8 cellular contexts compared by ENCODE assay signal in genomic region chr4:1746265-1746691, GRCh38. TPM values are rescaled to one million over a fixed set of nuclear protein-coding genes. Genes with fewer than 3 reads are reported as not detected.
DNase-seq lines count a peak whose midpoint lies in the region; ATAC-seq, FAIRE-seq and TF ChIP-seq lines count a peak whose summit lies in the region.

No MANE protein-coding gene starts in this region.

- H3K27me3 ChIP-seq in PC-3 (ENCODE audit: low read length) (no peaks in the 10 kb centered on the region), pancreas (no peaks in the 10 kb centered on the region), upper lobe of left lung (no peaks in the 10 kb centered on the region)

- peak; percentile 71 for TF ChIP-seq CTCF in PC-3 (conservative IDR thresholded peaks at IDR 0.05; ENCODE audit: low read depth, low read length)
- TF ChIP-seq CTCF in pancreas (IDR thresholded peaks at IDR 0.05) = peak; percentile 67 to 78 (median 76)
- TF ChIP-seq CTCF in upper lobe of left lung (IDR thresholded peaks at IDR 0.05) = peak; percentile 69 to 93 (median 80)

- POLR2A ChIA-PET in PC-3 (lab: Charles Lee; ENCODE audit: unreplicated experiment) = no interaction called here

- 20 to 22% methylated on average over 17 of the region's 17 CpGs for WGBS in pancreas, 2 donors
- WGBS in upper lobe of left lung, 2 donors = 4 to 18% methylated on average over 10 to 15 of the region's 17 CpGs

- no peaks in the 10 kb centered on the region for H3F3A ChIP-seq in PC-3 (ENCODE audit: low read length, unreplicated experiment)

- no peak overlapping the region for H2AFZ ChIP-seq in PC-3 (ENCODE audit: low read length)

- H3K27ac ChIP-seq in PC-3 (ENCODE audit: low read length) (no peak overlapping the region), pancreas (peak overlapping the region in 1 of 4 donors; percentile 67), upper lobe of left lung (no peak overlapping the region)

- H3K9ac ChIP-seq in PC-3 (ENCODE audit: low read length) = no peak overlapping the region

- FAIRE-seq in pancreas (lab: Jason Lieb, UNC) = no peak

- intact Hi-C loops in PC-3 (cut with micrococcal nuclease) = loop anchor here (1.0 kb wide), 1 partner anchor 64 kb away; no protein-coding TSS in a partner anchor
- intact Hi-C loops in pancreas (cut with DNase I) = loop anchor here in 2 of 3 donors (5.0 to 10.0 kb wide), 3 partner anchors 61 to 439 kb away; no protein-coding TSS in a partner anchor

- no peaks in the 10 kb centered on the region for H4K20me1 ChIP-seq in PC-3 (ENCODE audit: low read length)

- DNase-seq in GM03348 (ENCODE audit: low spot score) (peak; percentile 90), PC-3 (peak; percentile 59), fibroblast of the conjunctiva (ENCODE audit: low read depth) (peak; percentile 31), pancreas (peak in 5 of 6 donors; percentile 61 to 93 (median 78)), upper lobe of left lung (peak; percentile 66 to 96), globus pallidus (ENCODE audit: low spot score) (no peak)
- DNase-seq in activated T-cell treated with anti-CD3 and anti-CD28 coated beads, Interleukin-2, amount 50 U/mL, for 48 hours = peak; percentile 91

- BruUV-seq in PC-3 (replicated peaks; lab: Mats Ljungman, UMichigan) = no TSS peak

- no peaks in the 10 kb centered on the region for H3K79me2 ChIP-seq in PC-3 (ENCODE audit: low read length)

- CTCF ChIA-PET in PC-3 (lab: Charles Lee) = no interaction called here

- TF ChIP-seq POLR2A in upper lobe of left lung (IDR thresholded peaks at IDR 0.05) = no peak

- no peaks in the 10 kb centered on the region for H3K4me1 ChIP-seq in PC-3 (ENCODE audit: insufficient read depth, low read length)
- no peaks in the 10 kb centered on the region for H3K4me1 ChIP-seq in pancreas
- H3K4me1 ChIP-seq in upper lobe of left lung = peaks cover 0 to 10% (median 7%) of the 10 kb centered on the region in 4 donors

- peak; percentile 59 for ATAC-seq in HG03432 (IDR thresholded peaks at IDR 0.05; ENCODE audit: unreplicated experiment)
- ATAC-seq in PC-3 = peak; percentile 76
- ATAC-seq in pancreas = peak; percentile 57 to 79 (median 78)
- peak; percentile 64 to 70 for ATAC-seq in upper lobe of left lung (ENCODE audit: low FRiP score in 2 of 2)

- H3K9me2 ChIP-seq in PC-3 (replicated peaks; ENCODE audit: low read length) = no peaks in the 10 kb centered on the region

- H3K4me2 ChIP-seq in PC-3 (ENCODE audit: low read length) = no peak overlapping the region

- H3K36me3 ChIP-seq in PC-3 (ENCODE audit: low read depth, low read length) (no peaks in the 10 kb centered on the region), pancreas (no peaks in the 10 kb centered on the region), upper lobe of left lung (peaks cover 0 to 32% (median 14%) of the 10 kb centered on the region in 4 donors)

- H3K9me3 ChIP-seq in PC-3 (ENCODE audit: low read length) (no peaks in the 10 kb centered on the region), pancreas (no peaks in the 10 kb centered on the region), upper lobe of left lung (no peaks in the 10 kb centered on the region)

- H3K4me3 ChIP-seq in PC-3 (ENCODE audit: low read length) (no peak overlapping the region), pancreas (no peak overlapping the region), upper lobe of left lung (no peak overlapping the region)

- TF ChIP-seq EP300 in upper lobe of left lung (IDR thresholded peaks at IDR 0.05) = no peak

RNA-seq across cellular contexts. Expression of gene TACC3, which starts 25.0 kb away (rescaled TPM):
- 32.0 and 74.5 TPM in 2 replicates for total RNA-seq in PC-3 (2014; rRNA removed)
- total RNA-seq in pancreas = 1 to 10 TPM in 5 of 6 donors, under 1 TPM in 1; 0.97 to 4.4 (median 2.4) TPM
- 1 to 10 TPM; 4.0 to 4.8 TPM for polyA plus RNA-seq in pancreas
- 10 to 100 TPM in 5 of 6 donors, 1 to 10 TPM in 1; 8.9 to 47.4 (median 21.9) TPM for total RNA-seq in upper lobe of left lung

RNA-seq across cellular contexts. Expression of gene TMEM129, which starts 25.2 kb away (rescaled TPM):
- total RNA-seq in PC-3 (2014; rRNA removed) = 28.6 and 47.7 TPM in 2 replicates
- 10 to 100 TPM; 17.2 to 27.1 (median 18.9) TPM for total RNA-seq in pancreas
- 10 to 100 TPM; 25.9 to 32.7 TPM for polyA plus RNA-seq in pancreas
- total RNA-seq in upper lobe of left lung = 10 to 100 TPM; 38.9 to 99.1 (median 49.6) TPM

RNA-seq across cellular contexts. Expression of gene SLBP, which starts 34.2 kb away (rescaled TPM):
- total RNA-seq in PC-3 (2014; rRNA removed) (98.3 and 109 TPM in 2 replicates), pancreas (10 to 100 TPM in 4 of 6 donors, 1 to 10 TPM in 2; 8.7 to 15.8 (median 10.9) TPM), upper lobe of left lung (10 to 100 TPM; 33.0 to 51.1 (median 38.0) TPM)
- 10 to 100 TPM; 10.1 to 20.2 TPM for polyA plus RNA-seq in pancreas

RNA-seq across cellular contexts. Expression of gene FGFR3, which starts 46.8 kb away (rescaled TPM):
- 0.11 and 0.86 TPM in 2 replicates for total RNA-seq in PC-3 (2014; rRNA removed)
- 10 to 100 TPM; 40.4 to 88.3 (median 53.5) TPM for total RNA-seq in pancreas
- polyA plus RNA-seq in pancreas = 100 to 1,000 TPM; 163 to 300 TPM
- total RNA-seq in upper lobe of left lung = 10 to 100 TPM; 18.5 to 92.2 (median 24.4) TPM
